35 cellular contexts compared by ENCODE assay signal in the genomic region with DNA sequence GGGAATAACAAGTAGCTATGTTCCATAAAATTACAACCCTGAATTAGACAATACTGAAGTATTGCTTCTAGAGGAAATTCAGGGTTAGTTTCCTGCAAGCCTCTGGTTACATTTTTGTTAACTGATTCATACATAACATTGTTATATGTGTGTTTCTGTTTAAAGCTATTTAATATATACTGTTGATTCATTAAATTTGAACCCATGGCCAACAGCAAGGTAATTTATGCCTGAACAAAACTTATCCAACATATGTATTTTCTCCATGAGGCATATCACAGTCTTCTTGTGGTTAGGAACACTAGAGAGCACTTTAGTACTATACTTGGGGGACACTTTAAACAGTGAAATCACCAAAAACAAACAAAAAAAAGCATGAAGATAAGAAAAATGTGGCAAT. TPM values are rescaled to one million over a fixed set of nuclear protein-coding genes. Genes with fewer than 3 reads are reported as not detected.
DNase-seq lines count a peak whose midpoint lies in the region; ATAC-seq, FAIRE-seq and TF ChIP-seq lines count a peak whose summit lies in the region.
"Had no signal": no experiment of that assay in that cellular context is flagged by ENCODE, and none has a peak within 500 bp of the region (broad histone marks: within the 10 kb centered on the region; RNA-seq: fewer than 3 reads in every experiment).

No MANE protein-coding gene starts in this region.

- no peak overlapping the region for H3K56ac ChIP-seq in IMR-90 (ENCODE audit: extremely low read depth, insufficient read depth, low read length)

- H4K8ac ChIP-seq in IMR-90 (ENCODE audit: low read depth in 2 of 2, low read length in 2 of 2): peak overlapping the region in 1 of 2 experiments; percentile 56; a peak in 1 of 4 replicates

- H3K36me3 ChIP-seq in IMR-90 (ENCODE audit: control insufficient read depth, insufficient read depth, low read length): no peaks in the 10 kb centered on the region
- no peaks in the 10 kb centered on the region for H3K36me3 ChIP-seq in bronchial epithelial cell (ENCODE audit: control insufficient read depth, insufficient read depth, low read length)
- no peaks in the 10 kb centered on the region for H3K36me3 ChIP-seq in hepatocyte (replicated peaks; ENCODE audit: insufficient read depth, low read depth)
- no peaks in the 10 kb centered on the region for H3K36me3 ChIP-seq in heart left ventricle
- H3K36me3 ChIP-seq: breast epithelium, colonic mucosa, left lung, right atrium auricular region, tibial artery, vagina, WERI-Rb-1 had no signal

- H3K9me1 ChIP-seq in IMR-90 (ENCODE audit: insufficient read depth, low read length): no peaks in the 10 kb centered on the region

- no peak overlapping the region for H2BK20ac ChIP-seq in IMR-90 (ENCODE audit: low read depth, low read length)

- H4K20me1 ChIP-seq in IMR-90 (ENCODE audit: insufficient read depth, low read length) (no peaks in the 10 kb centered on the region), hepatocyte (ENCODE audit: insufficient read depth, poor library complexity, severe bottlenecking) (no peaks in the 10 kb centered on the region)

- no peaks in the 10 kb centered on the region for H3K9me3 ChIP-seq in IMR-90 (ENCODE audit: control insufficient read depth, insufficient read depth, low read length)
- H3K9me3 ChIP-seq in hepatocyte (ENCODE audit: low read depth): no peaks in the 10 kb centered on the region
- no peaks in the 10 kb centered on the region for H3K9me3 ChIP-seq in heart left ventricle
- H3K9me3 ChIP-seq: breast epithelium, colonic mucosa, left lung, right atrium auricular region, tibial artery, vagina had no signal

- H2AK5ac ChIP-seq in IMR-90 (ENCODE audit: low read depth, low read length): no peak overlapping the region

- no peaks in the 10 kb centered on the region for H3K9me2 ChIP-seq in hepatocyte (replicated peaks; ENCODE audit: insufficient read depth)

- peak; percentile 79 for ATAC-seq in IMR-90 (ENCODE audit: low read depth)
- ATAC-seq in heart left ventricle: no peak
- ATAC-seq: activated CD8-positive, alpha-beta T cell treated with anti-CD3 and anti-CD28 coated beads, Interleukin-2, amount 10 ng/mL, durations not matched to agents 7 days and 5 days; activated T-helper 17 cell treated with anti-CD3 and anti-CD28 coated beads, Interleukin-2, amount 50 U/mL, for 72 hours; HepG2; left lung had no signal

- in situ Hi-C loops in IMR-90 (cut with MboI; ENCODE audit: low sequenced_read_pairs): no loop called here

- H3K9ac ChIP-seq in IMR-90 (ENCODE audit: low read depth, low read length): no peak overlapping the region

- no peak overlapping the region for H4K5ac ChIP-seq in IMR-90 (ENCODE audit: low read depth, low read length)

- no peak for FAIRE-seq in bronchial epithelial cell (lab: Jason Lieb, UNC)
- FAIRE-seq: frontal cortex, GM19239, H1, HepG2 had no signal

- DNase-seq in AG10803 (ENCODE audit: low read depth): peak; percentile 42
- DNase-seq in IMR-90: peak; percentile 76
- peak; percentile 22 for DNase-seq in bronchial epithelial cell (ENCODE audit: low read depth)
- peak; percentile 32 for DNase-seq in iris pigment epithelial cell (ENCODE audit: low read depth)
- no peak for DNase-seq in inferior parietal cortex (ENCODE audit: extremely low spot score)
- no peak for DNase-seq in hepatocyte (ENCODE audit: low spot score)
- DNase-seq in stimulated activated CD4-positive, alpha-beta T cell treated with anti-CD3 and anti-CD28 coated beads, Interleukin-4, amount 100 ng/mL, for 1 hour: no peak
- no peak for DNase-seq in heart left ventricle
- DNase-seq: activated CD4-positive, alpha-beta T cell treated with anti-CD3 and anti-CD28 coated beads for 4 hours; activated CD8-positive, alpha-beta T cell treated with anti-CD3 and anti-CD28 coated beads, Interleukin-2, amount 10 ng/mL, durations not matched to agents 7 days and 5 days; activated naive CD4-positive, alpha-beta T cell treated with anti-CD3 and anti-CD28 coated beads, Interleukin-2, amount 10 ng/mL, durations not matched to agents 7 days and 5 days; AML-193; amniotic stem cell; CD4-positive, alpha-beta T cell; colonic mucosa; DMS79 treated with DMSO at 0.1 percent for 48 hours; effector memory CD4-positive, alpha-beta T cell; hippocampal formation; Kasumi-1; left lung; MV-4-11; NCI-H1436; NCI-H2081; NCI-H526 treated with DMSO at 0.1 percent for 48 hours; Right ventricle myocardium superior; tibial artery; WERI-Rb-1 had no signal

- TF ChIP-seq CTCF in AG10803 (conservative IDR thresholded peaks at IDR 0.05; ENCODE audit: low read length) (no peak), IMR-90 (conservative IDR thresholded peaks at IDR 0.05; ENCODE audit: low read depth, low read length) (no peak), bronchial epithelial cell (IDR thresholded peaks at IDR 0.05; ENCODE audit: insufficient read depth, low read length, severe bottlenecking) (no peak), hepatocyte (IDR thresholded peaks at IDR 0.05; ENCODE audit: poor library complexity) (no peak), heart left ventricle (IDR thresholded peaks at IDR 0.05) (no peak)

- H3K14ac ChIP-seq in IMR-90 (replicated peaks; ENCODE audit: low read depth, low read length): no peak overlapping the region

- H3K27ac ChIP-seq in IMR-90 (ENCODE audit: insufficient read depth, low read length): no peak overlapping the region
- no peak overlapping the region for H3K27ac ChIP-seq in hepatocyte
- H3K27ac ChIP-seq in heart left ventricle: no peak overlapping the region
- H3K27ac ChIP-seq: breast epithelium, colonic mucosa, left lung, right atrium auricular region, tibial artery, vagina, WERI-Rb-1 had no signal

- CTCF ChIA-PET in IMR-90 (lab: Yijun Ruan, JAX): interaction anchor here (1.0 kb wide), 1 partner anchor 104 kb away, joined by 3 read pairs; no protein-coding TSS in a partner anchor

- dilution Hi-C loops in IMR-90 (cut with HindIII; ENCODE audit: low sequenced_read_pairs, unreplicated experiment): no loop called here

- H3K4me2 ChIP-seq in IMR-90 (ENCODE audit: low read depth, low read length) (peak overlapping the region; percentile 27; the same call in 1 of the 2 replicates), hepatocyte (no peak overlapping the region)

- H2BK5ac ChIP-seq in IMR-90 (ENCODE audit: low read depth, low read length, poor library complexity, severe bottlenecking): peak overlapping the region; percentile 43

- TF ChIP-seq RAD21 in IMR-90 (IDR thresholded peaks at IDR 0.05; ENCODE audit: low read length): no peak

- BruUV-seq in IMR-90 (replicated peaks; lab: Mats Ljungman, UMichigan): no TSS peak

- H2AK9ac ChIP-seq in IMR-90 (replicated peaks; ENCODE audit: low read depth, low read length, poor library complexity): no peak overlapping the region

- H4K91ac ChIP-seq in IMR-90 (ENCODE audit: insufficient read depth, low read depth, low read length): no peak overlapping the region

- H2BK120ac ChIP-seq in IMR-90 (ENCODE audit: low read depth, low read length): peak overlapping the region; percentile 24; the same call in 1 of the 2 replicates

- H3K4me1 ChIP-seq in IMR-90 (ENCODE audit: control insufficient read depth, insufficient read depth, low read length) (peaks cover 11% of the 10 kb centered on the region), hepatocyte (ENCODE audit: insufficient read depth) (no peaks in the 10 kb centered on the region), heart left ventricle (no peaks in the 10 kb centered on the region)
- H3K4me1 ChIP-seq: breast epithelium, colonic mucosa, left lung, right atrium auricular region, tibial artery, vagina had no signal

- 0 out of 2 replicates have a peak overlapping the region, but pooled peaks have one; percentile 2 for H3K18ac ChIP-seq in IMR-90 (ENCODE audit: low read depth, low read length)

- H3K4me3 ChIP-seq in AG10803 (ENCODE audit: low read length) (no peak overlapping the region), IMR-90 (ENCODE audit: insufficient read depth, low read depth, low read length) (no peak overlapping the region), bronchial epithelial cell (ENCODE audit: low read depth, low read length) (no peak overlapping the region), hepatocyte (no peak overlapping the region), heart left ventricle (no peak overlapping the region)
- H3K4me3 ChIP-seq: breast epithelium, colonic mucosa, left lung, right atrium auricular region, tibial artery, vagina had no signal

- H3K27me3 ChIP-seq in IMR-90 (ENCODE audit: control insufficient read depth, insufficient read depth, low read length) (no peaks in the 10 kb centered on the region), bronchial epithelial cell (ENCODE audit: control insufficient read depth, insufficient read depth, low read length) (peaks cover 1% of the 10 kb centered on the region), hepatocyte (no peaks in the 10 kb centered on the region), heart left ventricle (no peaks in the 10 kb centered on the region)
- H3K27me3 ChIP-seq: breast epithelium, colonic mucosa, left lung, right atrium auricular region, tibial artery, vagina had no signal

- H3K79me2 ChIP-seq in hepatocyte: no peaks in the 10 kb centered on the region

- no peak overlapping the region for H2BK15ac ChIP-seq in IMR-90 (ENCODE audit: low read depth, low read length)

- no peak overlapping the region for H3K23ac ChIP-seq in IMR-90 (ENCODE audit: low read depth, low read length)

- H2AFZ ChIP-seq in IMR-90 (replicated peaks; ENCODE audit: low read length, poor library complexity) (no peak overlapping the region), hepatocyte (no peak overlapping the region)

- no peak for TF ChIP-seq POLR2A in IMR-90 (IDR thresholded peaks at IDR 0.05; ENCODE audit: low read depth, low read length)
- TF ChIP-seq POLR2A in heart left ventricle (IDR thresholded peaks at IDR 0.05): no peak

- intact Hi-C loops in IMR-90 (cut with micrococcal nuclease) (no loop called here), heart left ventricle (cut with DNase I) (no loop called here)

- H3K79me1 ChIP-seq in IMR-90 (ENCODE audit: low read depth in 1 of 2, low read length in 2 of 2): no peaks in the 10 kb centered on the region

- POLR2A ChIA-PET in IMR-90 (lab: Charles Lee; ENCODE audit: unreplicated experiment): no interaction called here

- peak overlapping the region; percentile 46; the same call in 1 of the 2 replicates for H3K4ac ChIP-seq in IMR-90 (ENCODE audit: low read depth, low read length)

TF ChIP-seq in IMR-90, 13 proteins besides CTCF, POLR2A, EP300 and RAD21 (continues in another document):
- TF ChIP-seq NFE2L2 (IDR thresholded peaks at IDR 0.05; ENCODE audit: low read depth, low read length) (no peak), BHLHE40 (IDR thresholded peaks at IDR 0.05; ENCODE audit: low read depth, low read length) (no peak)

RNA-seq across cellular contexts. Expression of a gene that starts 47.7 kb away (rescaled TPM):
- total RNA-seq in IMR-90 (2012; rRNA removed): 96.7 and 97.9 TPM in 2 replicates
- 117 and 135 TPM in 2 replicates for polyA plus RNA-seq in IMR-90 (2012; rRNA removed)
- polyA plus RNA-seq in IMR-90 (2012; cell fraction: cytosol; rRNA removed): 92.2 and 182 TPM in 2 replicates
- 66.5 and 87.9 TPM in 2 replicates for polyA plus RNA-seq in IMR-90 (2012; cell fraction: nucleus; rRNA removed; ENCODE audit: low replicate concordance)
- 0.90 and 4.2 TPM in 2 replicates for total RNA-seq in bronchial epithelial cell
- 18.6 and 23.7 TPM in 2 replicates for total RNA-seq in hepatocyte
- polyA plus RNA-seq in hepatocyte: 28.7 and 41.5 TPM in 2 replicates
- 10 to 100 TPM in 2 of 9 donors, 1 to 10 TPM in 3, under 1 TPM in 4; 0.17 to 29.8 (median 1.1) TPM for total RNA-seq in heart left ventricle
- 10 to 100 TPM in 1 of 2 donors, under 1 TPM in 1; 0.30 to 24.7 TPM for polyA plus RNA-seq in heart left ventricle
- total RNA-seq: activated CD8-positive, alpha-beta T cell treated with anti-CD3 and anti-CD28 coated beads, Interleukin-2, amount 10 ng/mL, durations not matched to agents 7 days and 5 days; HepG2 had no signal
- polyA plus RNA-seq: HepG2 had no signal

Comparison
In these comparisons a context has a peak if more than half of its experiments do, and no peak if none do; other contexts are left out.
1. DNase-seq: peak in AG10803 (single experiment), IMR-90 (single experiment), bronchial epithelial cell (single experiment) and iris pigment epithelial cell (single experiment); none in inferior parietal cortex (single experiment), hepatocyte (single experiment), stimulated activated CD4-positive, alpha-beta T cell treated with anti-CD3 and anti-CD28 coated beads, Interleukin-4, amount 100 ng/mL, for 1 hour (single experiment) and heart left ventricle (0 of 5).